In genomic region chr17:50181601-50182345, GRCh38 we compare ENCODE assay signal across 1 cellular context.
TF ChIP-seq lines count a peak whose summit lies in the region.

No MANE protein-coding gene starts in this region.

TF ChIP-seq in GM23338, 12 proteins besides CTCF, POLR2A, EP300 and RAD21 (continued from another document):
- no peak for TF ChIP-seq ZNF462 (CRISPR knock-in tag; IDR thresholded peaks at IDR 0.05)
- TF ChIP-seq NANOG (IDR thresholded peaks at IDR 0.05; ENCODE audit: borderline replicate concordance): no peak
- TF ChIP-seq, protein P1, sequence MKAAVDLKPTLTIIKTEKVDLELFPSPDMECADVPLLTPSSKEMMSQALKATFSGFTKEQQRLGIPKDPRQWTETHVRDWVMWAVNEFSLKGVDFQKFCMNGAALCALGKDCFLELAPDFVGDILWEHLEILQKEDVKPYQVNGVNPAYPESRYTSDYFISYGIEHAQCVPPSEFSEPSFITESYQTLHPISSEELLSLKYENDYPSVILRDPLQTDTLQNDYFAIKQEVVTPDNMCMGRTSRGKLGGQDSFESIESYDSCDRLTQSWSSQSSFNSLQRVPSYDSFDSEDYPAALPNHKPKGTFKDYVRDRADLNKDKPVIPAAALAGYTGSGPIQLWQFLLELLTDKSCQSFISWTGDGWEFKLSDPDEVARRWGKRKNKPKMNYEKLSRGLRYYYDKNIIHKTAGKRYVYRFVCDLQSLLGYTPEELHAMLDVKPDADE (IDR thresholded peaks at IDR 0.05): no peak
- no peak for TF ChIP-seq ZNF331 (CRISPR knock-in tag; IDR thresholded peaks at IDR 0.05; ENCODE audit: low read depth)
- TF ChIP-seq STAT1 (IDR thresholded peaks at IDR 0.05; ENCODE audit: unreplicated experiment): no peak
